ENCODE assay signal across 8 cellular contexts in the genomic region with DNA sequence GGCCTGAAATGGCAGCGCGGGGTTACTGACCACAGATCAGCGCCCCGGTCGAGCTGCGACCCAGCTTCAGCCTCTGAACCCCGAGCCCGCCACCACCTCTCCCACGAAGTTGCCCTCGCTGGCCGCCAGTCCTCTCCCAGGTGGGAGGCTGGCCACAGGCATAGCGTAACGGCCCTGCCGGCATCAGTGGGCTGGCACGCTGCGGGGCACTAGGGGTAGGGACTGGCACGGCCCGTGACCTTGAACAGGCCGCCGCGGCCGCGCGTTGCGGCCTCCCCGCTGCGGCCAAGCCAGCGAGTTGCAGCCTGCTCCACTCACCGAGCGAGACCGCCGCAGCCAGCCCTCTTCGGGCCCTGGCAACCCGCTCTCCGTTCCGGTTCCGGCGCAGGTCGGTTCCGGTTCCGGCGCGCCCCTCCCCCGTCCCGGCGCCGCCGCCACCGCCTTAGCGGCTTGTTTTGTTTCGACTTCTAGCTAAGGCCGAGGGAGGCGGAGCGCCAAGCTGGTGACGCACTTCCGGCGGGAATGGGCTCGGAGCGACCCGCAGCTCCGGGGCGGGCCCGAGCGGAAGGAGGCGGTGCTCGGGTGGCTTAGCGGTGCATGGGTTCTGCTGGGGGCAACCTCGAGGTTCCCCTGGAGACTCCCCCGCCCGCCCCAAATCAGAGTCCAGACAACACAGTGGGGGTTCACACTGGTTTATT. TPM values are rescaled to one million over a fixed set of nuclear protein-coding genes. Genes with fewer than 3 reads are reported as not detected.
DNase-seq lines count a peak whose midpoint lies in the region; ATAC-seq and TF ChIP-seq lines count a peak whose summit lies in the region.

A gene with protein sequence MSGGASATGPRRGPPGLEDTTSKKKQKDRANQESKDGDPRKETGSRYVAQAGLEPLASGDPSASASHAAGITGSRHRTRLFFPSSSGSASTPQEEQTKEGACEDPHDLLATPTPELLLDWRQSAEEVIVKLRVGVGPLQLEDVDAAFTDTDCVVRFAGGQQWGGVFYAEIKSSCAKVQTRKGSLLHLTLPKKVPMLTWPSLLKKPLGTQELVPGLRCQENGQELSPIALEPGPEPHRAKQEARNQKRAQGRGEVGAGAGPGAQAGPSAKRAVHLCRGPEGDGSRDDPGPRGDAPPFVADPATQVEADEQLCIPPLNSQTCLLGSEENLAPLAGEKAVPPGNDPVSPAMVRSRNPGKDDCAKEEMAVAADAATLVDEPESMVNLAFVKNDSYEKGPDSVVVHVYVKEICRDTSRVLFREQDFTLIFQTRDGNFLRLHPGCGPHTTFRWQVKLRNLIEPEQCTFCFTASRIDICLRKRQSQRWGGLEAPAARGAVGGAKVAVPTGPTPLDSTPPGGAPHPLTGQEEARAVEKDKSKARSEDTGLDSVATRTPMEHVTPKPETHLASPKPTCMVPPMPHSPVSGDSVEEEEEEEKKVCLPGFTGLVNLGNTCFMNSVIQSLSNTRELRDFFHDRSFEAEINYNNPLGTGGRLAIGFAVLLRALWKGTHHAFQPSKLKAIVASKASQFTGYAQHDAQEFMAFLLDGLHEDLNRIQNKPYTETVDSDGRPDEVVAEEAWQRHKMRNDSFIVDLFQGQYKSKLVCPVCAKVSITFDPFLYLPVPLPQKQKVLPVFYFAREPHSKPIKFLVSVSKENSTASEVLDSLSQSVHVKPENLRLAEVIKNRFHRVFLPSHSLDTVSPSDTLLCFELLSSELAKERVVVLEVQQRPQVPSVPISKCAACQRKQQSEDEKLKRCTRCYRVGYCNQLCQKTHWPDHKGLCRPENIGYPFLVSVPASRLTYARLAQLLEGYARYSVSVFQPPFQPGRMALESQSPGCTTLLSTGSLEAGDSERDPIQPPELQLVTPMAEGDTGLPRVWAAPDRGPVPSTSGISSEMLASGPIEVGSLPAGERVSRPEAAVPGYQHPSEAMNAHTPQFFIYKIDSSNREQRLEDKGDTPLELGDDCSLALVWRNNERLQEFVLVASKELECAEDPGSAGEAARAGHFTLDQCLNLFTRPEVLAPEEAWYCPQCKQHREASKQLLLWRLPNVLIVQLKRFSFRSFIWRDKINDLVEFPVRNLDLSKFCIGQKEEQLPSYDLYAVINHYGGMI (N-terminal part only) (minus strand): TSS at position 386 of the 698 bp plus-strand sequence. CDS start 1,678 bp downstream, outside the sequence.

- peak; percentile 93 for DNase-seq in CD14-positive monocyte (ENCODE audit: low spot score)
- DNase-seq in NK-92 (lab: John Stamatoyannopoulos, UW; ENCODE audit: unreplicated experiment), result peak; percentile 68
- DNase-seq in activated CD8-positive, alpha-beta memory T cell treated with anti-CD3 and anti-CD28 coated beads for 1 hour (ENCODE audit: extremely low read depth in 1 of 2, low read depth in 1 of 2), result peak; percentile 84 to 87
- peak; percentile 96 for DNase-seq in medulla oblongata (ENCODE audit: extremely low spot score)
- peak; percentile 85 for DNase-seq in stimulated activated CD8-positive, alpha-beta memory T cell treated with anti-CD3 and anti-CD28 coated beads, Interleukin-12 subunit alpha, Interleukin-12 subunit beta, amount 100 ng/mL, for 1 hour (ENCODE audit: low read depth)

- intact Hi-C loops in CD14-positive monocyte (cut with micrococcal nuclease), result no loop called here

- ATAC-seq in GM19324 (IDR thresholded peaks at IDR 0.05; ENCODE audit: low FRiP score, unreplicated experiment), result peak; percentile 84
- peak; percentile 62 for ATAC-seq in HG03521 (IDR thresholded peaks at IDR 0.05; ENCODE audit: unreplicated experiment)

- no peaks in the 10 kb centered on the region for H3K9me3 ChIP-seq in ectodermal cell (ENCODE audit: control insufficient read depth, low read length)

- H3K4me1 ChIP-seq in ectodermal cell (ENCODE audit: control insufficient read depth, insufficient read depth, low read length), result peaks cover 4% of the 10 kb centered on the region

- peaks cover 11% of the 10 kb centered on the region for H3K4me1 Mint-ChIP-seq in CD14-positive monocyte

- H3K27ac Mint-ChIP-seq in CD14-positive monocyte, result peak within 1 kb of the TSS; percentile 85 to 94 (median 92)

- peak within 1 kb of the TSS; percentile 81 to 88 for H3K4me3 Mint-ChIP-seq in CD14-positive monocyte

- no peak for TF ChIP-seq CTCF in CD14-positive monocyte (IDR thresholded peaks at IDR 0.05)

- H3K9me3 Mint-ChIP-seq in CD14-positive monocyte, result peaks cover 0 to 2% (median 0%) of the 10 kb centered on the region in 7 donors

- H3K27ac ChIP-seq in ectodermal cell (ENCODE audit: insufficient read depth, low read depth, low read length, poor library complexity, severe bottlenecking), result peak within 1 kb of the TSS; percentile 93

- no peaks in the 10 kb centered on the region for H3K27me3 Mint-ChIP-seq in CD14-positive monocyte (ENCODE audit: low read depth in 3 of 3)

- 1% methylated on average over 70 of the region's 70 CpGs for WGBS in ectodermal cell, 2 experiments

- H3K27me3 ChIP-seq in ectodermal cell (ENCODE audit: control insufficient read depth, insufficient read depth, low read length, poor library complexity, severe bottlenecking), result no peaks in the 10 kb centered on the region

- H3K4me3 ChIP-seq in ectodermal cell (ENCODE audit: insufficient read depth, low read depth, low read length), result peak within 1 kb of the TSS; percentile 97

- peaks cover 30% of the 10 kb centered on the region for H3K36me3 ChIP-seq in ectodermal cell (ENCODE audit: control insufficient read depth, insufficient read depth, low read length)

- H3K36me3 Mint-ChIP-seq in CD14-positive monocyte, result peaks cover 27 to 33% of the 10 kb centered on the region in 2 donors

RNA-seq across cellular contexts. Expression of the gene that starts here (rescaled TPM):
- 10 to 100 TPM; 18.4 to 24.1 TPM for polyA plus RNA-seq in CD14-positive monocyte
- 43.7 TPM for polyA plus RNA-seq in ectodermal cell (2013, experiment 1 of 4)
- 51.0 TPM for polyA plus RNA-seq in ectodermal cell (2013, experiment 2 of 4)
- 37.4 TPM for polyA plus RNA-seq in ectodermal cell (2013, experiment 3 of 4)
- 44.2 TPM for polyA plus RNA-seq in ectodermal cell (2013, experiment 4 of 4)

Comparison
In these comparisons a context has a peak if more than half of its experiments do, and no peak if none do; other contexts are left out.
1. Peak in every context shown above with its lines: DNase-seq, ATAC-seq, H3K4me3 ChIP-seq and H3K27ac ChIP-seq.